In the genomic region with DNA sequence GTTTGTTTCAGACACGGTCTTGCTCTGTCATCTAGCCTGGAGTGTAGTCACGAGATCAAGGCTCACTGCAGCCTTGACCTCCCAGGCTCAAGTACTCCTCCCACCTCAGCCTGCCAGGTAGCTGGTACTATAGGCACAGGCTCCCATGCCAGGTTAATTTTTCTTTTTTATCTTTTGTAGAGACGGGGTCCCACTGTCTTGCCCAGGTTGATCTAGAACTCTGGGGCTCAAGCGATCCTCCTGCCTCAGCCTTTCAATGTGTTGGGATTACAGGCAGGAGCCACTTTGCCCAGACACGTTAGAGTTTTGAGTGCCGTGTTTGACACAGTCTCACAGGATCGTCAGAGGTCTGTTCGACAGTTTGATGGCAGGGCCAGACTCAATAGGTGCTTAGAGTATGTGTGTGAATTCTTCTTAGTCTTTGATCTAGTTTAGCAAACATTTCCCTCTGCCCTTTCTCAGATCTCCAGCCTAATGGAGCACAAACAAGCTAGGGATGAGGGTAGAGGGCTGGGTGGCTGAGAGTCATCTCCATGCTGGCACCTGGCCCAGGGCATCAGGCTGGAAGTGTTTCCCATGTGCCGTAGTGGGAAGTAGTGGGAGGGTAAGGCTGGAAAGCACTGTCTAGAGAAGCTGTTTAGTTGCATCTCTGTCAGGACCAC, we compare ENCODE assay signal across 1 cellular context.
A peak's percentile ranks its signal among the peaks of the same experiment; 100 is the strongest.
TF ChIP-seq lines count a peak whose summit lies in the region.

No MANE protein-coding gene starts in this region.

TF ChIP-seq in HepG2, 621 proteins besides CTCF, POLR2A, EP300 and RAD21 (continued from another document and continues in another):
- TF ChIP-seq, protein P1, sequence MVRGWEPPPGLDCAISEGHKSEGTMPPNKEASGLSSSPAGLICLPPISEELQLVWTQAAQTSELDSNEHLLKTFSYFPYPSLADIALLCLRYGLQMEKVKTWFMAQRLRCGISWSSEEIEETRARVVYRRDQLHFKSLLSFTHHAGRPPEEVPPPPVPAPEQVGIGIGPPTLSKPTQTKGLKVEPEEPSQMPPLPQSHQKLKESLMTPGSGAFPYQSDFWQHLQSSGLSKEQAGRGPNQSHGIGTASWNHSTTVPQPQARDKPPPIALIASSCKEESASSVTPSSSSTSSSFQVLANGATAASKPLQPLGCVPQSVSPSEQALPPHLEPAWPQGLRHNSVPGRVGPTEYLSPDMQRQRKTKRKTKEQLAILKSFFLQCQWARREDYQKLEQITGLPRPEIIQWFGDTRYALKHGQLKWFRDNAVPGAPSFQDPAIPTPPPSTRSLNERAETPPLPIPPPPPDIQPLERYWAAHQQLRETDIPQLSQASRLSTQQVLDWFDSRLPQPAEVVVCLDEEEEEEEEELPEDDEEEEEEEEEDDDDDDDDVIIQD (CRISPR knock-in tag; IDR thresholded peaks at IDR 0.05; ENCODE audit: low read depth) = 0 out of 2 replicates have a peak, but pooled peaks have one; percentile 45
- TF ChIP-seq CHCHD3 (CRISPR knock-in tag; IDR thresholded peaks at IDR 0.05) (no peak), MED1 (CRISPR knock-in tag; IDR thresholded peaks at IDR 0.05) (peak; percentile 33), FOXO1 (CRISPR knock-in tag; IDR thresholded peaks at IDR 0.05) (peak; percentile 17; the same call in 1 of the 2 replicates), TEAD3 (CRISPR knock-in tag; optimal IDR thresholded peaks at IDR 0.05; ENCODE audit: borderline replicate concordance) (peak; percentile 21), POGZ (CRISPR knock-in tag; IDR thresholded peaks at IDR 0.05) (no peak), SUZ12 (IDR thresholded peaks at IDR 0.05; ENCODE audit: low read depth, low read length) (no peak), FOSL2 (CRISPR knock-in tag; IDR thresholded peaks at IDR 0.05) (peak; percentile 32; the same call in 1 of the 2 replicates), RXRB (CRISPR knock-in tag; IDR thresholded peaks at IDR 0.05; ENCODE audit: borderline replicate concordance) (peak; percentile 59; the same call in 1 of the 2 replicates), STAG1 (CRISPR knock-in tag; IDR thresholded peaks at IDR 0.05) (peak; percentile 10; the same call in 1 of the 2 replicates), ZFP1 (CRISPR knock-in tag; IDR thresholded peaks at IDR 0.05) (0 out of 2 replicates have a peak, but pooled peaks have one; percentile 38), ZSCAN9 (CRISPR knock-in tag; IDR thresholded peaks at IDR 0.05; ENCODE audit: borderline replicate concordance) (peak; percentile 20; the same call in 1 of the 2 replicates), ZNF674 (CRISPR knock-in tag; IDR thresholded peaks at IDR 0.05; ENCODE audit: low read depth) (no peak), PRPF4 (IDR thresholded peaks at IDR 0.05; ENCODE audit: low read depth, low read length, poor library complexity, severe bottlenecking) (no peak), SOX6 (IDR thresholded peaks at IDR 0.05) (no peak), SOX6 (CRISPR knock-in tag; IDR thresholded peaks at IDR 0.05) (peak; percentile 76), ZNF292 (CRISPR knock-in tag; IDR thresholded peaks at IDR 0.05; ENCODE audit: borderline replicate concordance, low read depth) (peak; percentile 86), ZFX (CRISPR knock-in tag; IDR thresholded peaks at IDR 0.05; ENCODE audit: low read depth) (0 out of 2 replicates have a peak, but pooled peaks have one; percentile 14), ZBTB7B (CRISPR knock-in tag; IDR thresholded peaks at IDR 0.05) (0 out of 2 replicates have a peak, but pooled peaks have one; percentile 72), SP5 (CRISPR knock-in tag; IDR thresholded peaks at IDR 0.05; ENCODE audit: borderline replicate concordance, low read depth) (peak; percentile 83), NFYC (CRISPR knock-in tag; IDR thresholded peaks at IDR 0.05) (no peak), HNF4A (CRISPR knock-in tag; IDR thresholded peaks at IDR 0.05) (peak; percentile 41), ZNF761 (CRISPR knock-in tag; conservative IDR thresholded peaks at IDR 0.05) (0 out of 2 replicates have a peak, but pooled peaks have one; percentile 52), PHB2 (IDR thresholded peaks at IDR 0.05; ENCODE audit: partially characterized antibody) (no peak), NCOR1 (IDR thresholded peaks at IDR 0.05; ENCODE audit: borderline replicate concordance, low read length) (peak; percentile 58; the same call in 1 of the 2 replicates), SOX5 (CRISPR knock-in tag; IDR thresholded peaks at IDR 0.05; ENCODE audit: borderline replicate concordance) (peak; percentile 63; the same call in 1 of the 2 replicates), FOXA1 (IDR thresholded peaks at IDR 0.05) (no peak), FOXA1 (CRISPR knock-in tag; IDR thresholded peaks at IDR 0.05) (peak; percentile 57; the same call in 1 of the 2 replicates), ZNF879 (CRISPR knock-in tag; IDR thresholded peaks at IDR 0.05) (no peak), HDAC2 (CRISPR knock-in tag; IDR thresholded peaks at IDR 0.05) (peak; percentile 76; the same call in 1 of the 2 replicates), GATAD2A (CRISPR knock-in tag; IDR thresholded peaks at IDR 0.05) (peak; percentile 76), ZBTB38 (CRISPR knock-in tag; IDR thresholded peaks at IDR 0.05) (peak; percentile 46; the same call in 1 of the 2 replicates), ZNF337 (CRISPR knock-in tag; IDR thresholded peaks at IDR 0.05; ENCODE audit: borderline replicate concordance, low read depth) (no peak)
- TF ChIP-seq, protein P2, sequence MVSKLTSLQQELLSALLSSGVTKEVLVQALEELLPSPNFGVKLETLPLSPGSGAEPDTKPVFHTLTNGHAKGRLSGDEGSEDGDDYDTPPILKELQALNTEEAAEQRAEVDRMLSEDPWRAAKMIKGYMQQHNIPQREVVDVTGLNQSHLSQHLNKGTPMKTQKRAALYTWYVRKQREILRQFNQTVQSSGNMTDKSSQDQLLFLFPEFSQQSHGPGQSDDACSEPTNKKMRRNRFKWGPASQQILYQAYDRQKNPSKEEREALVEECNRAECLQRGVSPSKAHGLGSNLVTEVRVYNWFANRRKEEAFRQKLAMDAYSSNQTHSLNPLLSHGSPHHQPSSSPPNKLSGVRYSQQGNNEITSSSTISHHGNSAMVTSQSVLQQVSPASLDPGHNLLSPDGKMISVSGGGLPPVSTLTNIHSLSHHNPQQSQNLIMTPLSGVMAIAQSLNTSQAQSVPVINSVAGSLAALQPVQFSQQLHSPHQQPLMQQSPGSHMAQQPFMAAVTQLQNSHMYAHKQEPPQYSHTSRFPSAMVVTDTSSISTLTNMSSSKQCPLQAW (CRISPR knock-in tag; IDR thresholded peaks at IDR 0.05) = peak; percentile 63; the same call in 1 of the 2 replicates
- TF ChIP-seq, protein P3, sequence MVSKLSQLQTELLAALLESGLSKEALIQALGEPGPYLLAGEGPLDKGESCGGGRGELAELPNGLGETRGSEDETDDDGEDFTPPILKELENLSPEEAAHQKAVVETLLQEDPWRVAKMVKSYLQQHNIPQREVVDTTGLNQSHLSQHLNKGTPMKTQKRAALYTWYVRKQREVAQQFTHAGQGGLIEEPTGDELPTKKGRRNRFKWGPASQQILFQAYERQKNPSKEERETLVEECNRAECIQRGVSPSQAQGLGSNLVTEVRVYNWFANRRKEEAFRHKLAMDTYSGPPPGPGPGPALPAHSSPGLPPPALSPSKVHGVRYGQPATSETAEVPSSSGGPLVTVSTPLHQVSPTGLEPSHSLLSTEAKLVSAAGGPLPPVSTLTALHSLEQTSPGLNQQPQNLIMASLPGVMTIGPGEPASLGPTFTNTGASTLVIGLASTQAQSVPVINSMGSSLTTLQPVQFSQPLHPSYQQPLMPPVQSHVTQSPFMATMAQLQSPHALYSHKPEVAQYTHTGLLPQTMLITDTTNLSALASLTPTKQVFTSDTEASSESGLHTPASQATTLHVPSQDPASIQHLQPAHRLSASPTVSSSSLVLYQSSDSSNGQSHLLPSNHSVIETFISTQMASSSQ (IDR thresholded peaks at IDR 0.05; ENCODE audit: low read depth) = no peak
- TF ChIP-seq, protein P3 (CRISPR knock-in tag; IDR thresholded peaks at IDR 0.05; ENCODE audit: borderline replicate concordance) = peak; percentile 40; the same call in 1 of the 2 replicates
- TF ChIP-seq, protein P4, sequence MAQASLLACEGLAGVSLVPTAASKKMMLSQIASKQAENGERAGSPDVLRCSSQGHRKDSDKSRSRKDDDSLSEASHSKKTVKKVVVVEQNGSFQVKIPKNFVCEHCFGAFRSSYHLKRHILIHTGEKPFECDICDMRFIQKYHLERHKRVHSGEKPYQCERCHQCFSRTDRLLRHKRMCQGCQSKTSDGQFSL (CRISPR knock-in tag; IDR thresholded peaks at IDR 0.05) = no peak
- TF ChIP-seq, protein P5, sequence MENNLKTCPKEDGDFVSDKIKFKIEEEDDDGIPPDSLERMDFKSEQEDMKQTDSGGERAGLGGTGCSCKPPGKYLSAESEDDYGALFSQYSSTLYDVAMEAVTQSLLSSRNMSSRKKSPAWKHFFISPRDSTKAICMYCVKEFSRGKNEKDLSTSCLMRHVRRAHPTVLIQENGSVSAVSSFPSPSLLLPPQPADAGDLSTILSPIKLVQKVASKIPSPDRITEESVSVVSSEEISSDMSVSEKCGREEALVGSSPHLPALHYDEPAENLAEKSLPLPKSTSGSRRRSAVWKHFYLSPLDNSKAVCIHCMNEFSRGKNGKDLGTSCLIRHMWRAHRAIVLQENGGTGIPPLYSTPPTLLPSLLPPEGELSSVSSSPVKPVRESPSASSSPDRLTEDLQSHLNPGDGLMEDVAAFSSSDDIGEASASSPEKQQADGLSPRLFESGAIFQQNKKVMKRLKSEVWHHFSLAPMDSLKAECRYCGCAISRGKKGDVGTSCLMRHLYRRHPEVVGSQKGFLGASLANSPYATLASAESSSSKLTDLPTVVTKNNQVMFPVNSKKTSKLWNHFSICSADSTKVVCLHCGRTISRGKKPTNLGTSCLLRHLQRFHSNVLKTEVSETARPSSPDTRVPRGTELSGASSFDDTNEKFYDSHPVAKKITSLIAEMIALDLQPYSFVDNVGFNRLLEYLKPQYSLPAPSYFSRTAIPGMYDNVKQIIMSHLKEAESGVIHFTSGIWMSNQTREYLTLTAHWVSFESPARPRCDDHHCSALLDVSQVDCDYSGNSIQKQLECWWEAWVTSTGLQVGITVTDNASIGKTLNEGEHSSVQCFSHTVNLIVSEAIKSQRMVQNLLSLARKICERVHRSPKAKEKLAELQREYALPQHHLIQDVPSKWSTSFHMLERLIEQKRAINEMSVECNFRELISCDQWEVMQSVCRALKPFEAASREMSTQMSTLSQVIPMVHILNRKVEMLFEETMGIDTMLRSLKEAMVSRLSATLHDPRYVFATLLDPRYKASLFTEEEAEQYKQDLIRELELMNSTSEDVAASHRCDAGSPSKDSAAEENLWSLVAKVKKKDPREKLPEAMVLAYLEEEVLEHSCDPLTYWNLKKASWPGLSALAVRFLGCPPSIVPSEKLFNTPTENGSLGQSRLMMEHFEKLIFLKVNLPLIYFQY (CRISPR knock-in tag; IDR thresholded peaks at IDR 0.05; ENCODE audit: borderline replicate concordance) = no peak
- TF ChIP-seq, protein P6, sequence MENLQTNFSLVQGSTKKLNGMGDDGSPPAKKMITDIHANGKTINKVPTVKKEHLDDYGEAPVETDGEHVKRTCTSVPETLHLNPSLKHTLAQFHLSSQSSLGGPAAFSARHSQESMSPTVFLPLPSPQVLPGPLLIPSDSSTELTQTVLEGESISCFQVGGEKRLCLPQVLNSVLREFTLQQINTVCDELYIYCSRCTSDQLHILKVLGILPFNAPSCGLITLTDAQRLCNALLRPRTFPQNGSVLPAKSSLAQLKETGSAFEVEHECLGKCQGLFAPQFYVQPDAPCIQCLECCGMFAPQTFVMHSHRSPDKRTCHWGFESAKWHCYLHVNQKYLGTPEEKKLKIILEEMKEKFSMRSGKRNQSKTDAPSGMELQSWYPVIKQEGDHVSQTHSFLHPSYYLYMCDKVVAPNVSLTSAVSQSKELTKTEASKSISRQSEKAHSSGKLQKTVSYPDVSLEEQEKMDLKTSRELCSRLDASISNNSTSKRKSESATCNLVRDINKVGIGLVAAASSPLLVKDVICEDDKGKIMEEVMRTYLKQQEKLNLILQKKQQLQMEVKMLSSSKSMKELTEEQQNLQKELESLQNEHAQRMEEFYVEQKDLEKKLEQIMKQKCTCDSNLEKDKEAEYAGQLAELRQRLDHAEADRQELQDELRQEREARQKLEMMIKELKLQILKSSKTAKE (CRISPR knock-in tag; IDR thresholded peaks at IDR 0.05; ENCODE audit: borderline replicate concordance) = peak; percentile 43; the same call in 1 of the 2 replicates
- TF ChIP-seq, protein P7, sequence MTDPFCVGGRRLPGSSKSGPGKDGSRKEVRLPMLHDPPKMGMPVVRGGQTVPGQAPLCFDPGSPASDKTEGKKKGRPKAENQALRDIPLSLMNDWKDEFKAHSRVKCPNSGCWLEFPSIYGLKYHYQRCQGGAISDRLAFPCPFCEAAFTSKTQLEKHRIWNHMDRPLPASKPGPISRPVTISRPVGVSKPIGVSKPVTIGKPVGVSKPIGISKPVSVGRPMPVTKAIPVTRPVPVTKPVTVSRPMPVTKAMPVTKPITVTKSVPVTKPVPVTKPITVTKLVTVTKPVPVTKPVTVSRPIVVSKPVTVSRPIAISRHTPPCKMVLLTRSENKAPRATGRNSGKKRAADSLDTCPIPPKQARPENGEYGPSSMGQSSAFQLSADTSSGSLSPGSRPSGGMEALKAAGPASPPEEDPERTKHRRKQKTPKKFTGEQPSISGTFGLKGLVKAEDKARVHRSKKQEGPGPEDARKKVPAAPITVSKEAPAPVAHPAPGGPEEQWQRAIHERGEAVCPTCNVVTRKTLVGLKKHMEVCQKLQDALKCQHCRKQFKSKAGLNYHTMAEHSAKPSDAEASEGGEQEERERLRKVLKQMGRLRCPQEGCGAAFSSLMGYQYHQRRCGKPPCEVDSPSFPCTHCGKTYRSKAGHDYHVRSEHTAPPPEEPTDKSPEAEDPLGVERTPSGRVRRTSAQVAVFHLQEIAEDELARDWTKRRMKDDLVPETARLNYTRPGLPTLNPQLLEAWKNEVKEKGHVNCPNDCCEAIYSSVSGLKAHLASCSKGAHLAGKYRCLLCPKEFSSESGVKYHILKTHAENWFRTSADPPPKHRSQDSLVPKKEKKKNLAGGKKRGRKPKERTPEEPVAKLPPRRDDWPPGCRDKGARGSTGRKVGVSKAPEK (CRISPR knock-in tag; IDR thresholded peaks at IDR 0.05; ENCODE audit: borderline replicate concordance) = peak; percentile 35; the same call in 1 of the 2 replicates
